8 cellular contexts compared by ENCODE assay signal in genomic region chr13:28137556-28137955, GRCh38. TPM values are rescaled to one million over a fixed set of nuclear protein-coding genes. Genes with fewer than 3 reads are reported as not detected.
DNase-seq lines count a peak whose midpoint lies in the region; ATAC-seq, FAIRE-seq and TF ChIP-seq lines count a peak whose summit lies in the region.

No MANE protein-coding gene starts in this region.

- H3K27me3 Mint-ChIP-seq in CD4-positive, alpha-beta memory T cell, result peaks cover 0 to 2% of the 10 kb centered on the region in 2 donors

- peak overlapping the region; percentile 97 for H3K27ac ChIP-seq in CD4-positive, alpha-beta memory T cell (ENCODE audit: low read depth, low read length)
- H3K27ac ChIP-seq in colonic mucosa (peak overlapping the region; percentile 99), muscle layer of duodenum (ENCODE audit: low read length) (peak overlapping the region; percentile 91)

- peaks cover 0 to 13% of the 10 kb centered on the region in 2 donors for H3K36me3 Mint-ChIP-seq in CD4-positive, alpha-beta memory T cell

- no peak for TF ChIP-seq CTCF in colonic mucosa (IDR thresholded peaks at IDR 0.05)
- no peak for TF ChIP-seq CTCF in D721Med (IDR thresholded peaks at IDR 0.05; ENCODE audit: insufficient read depth, missing control alignments)

- no peaks in the 10 kb centered on the region for H3K36me3 ChIP-seq in CD4-positive, alpha-beta memory T cell (ENCODE audit: insufficient read depth, low read length)
- H3K36me3 ChIP-seq in colonic mucosa (no peaks in the 10 kb centered on the region), muscle layer of duodenum (ENCODE audit: control insufficient read depth in 1 of 2, insufficient read depth in 2 of 2, low read length in 2 of 2) (peaks cover 0 to 5% of the 10 kb centered on the region in 2 donors)

- peaks cover 38% of the 10 kb centered on the region for H3K4me1 ChIP-seq in CD4-positive, alpha-beta memory T cell (ENCODE audit: insufficient read depth, low read length)
- no peaks in the 10 kb centered on the region for H3K4me1 ChIP-seq in colonic mucosa
- peaks cover 5 to 28% of the 10 kb centered on the region in 2 donors for H3K4me1 ChIP-seq in muscle layer of duodenum (ENCODE audit: control insufficient read depth in 1 of 2, insufficient read depth in 2 of 2, low read length in 2 of 2)

- peak overlapping the region; percentile 91 to 96 (median 96) for H3K4me3 Mint-ChIP-seq in CD4-positive, alpha-beta memory T cell

- H3K9ac ChIP-seq in colonic mucosa (ENCODE audit: low read depth in 2 of 2, low read length in 2 of 2), result peak overlapping the region; percentile 84 to 99

- FAIRE-seq in D721Med (lab: Jason Lieb, UNC), result no peak

- CTCF ChIA-PET in CD4-positive, alpha-beta memory T cell (lab: Charles Lee; ENCODE audit: partially characterized antibody), result interaction anchor here (0.7 kb wide), 1 partner anchor 78 kb away, joined by 3 read pairs; no protein-coding TSS in a partner anchor

- ATAC-seq in GM21717 (IDR thresholded peaks at IDR 0.05; ENCODE audit: unreplicated experiment) (peak; percentile 3), GM19324 (IDR thresholded peaks at IDR 0.05; ENCODE audit: low FRiP score, unreplicated experiment) (no peak)

- peaks cover 34 to 55% (median 39%) of the 10 kb centered on the region in 4 donors for H3K4me1 Mint-ChIP-seq in CD4-positive, alpha-beta memory T cell

- peak overlapping the region; percentile 31 to 67 for H3K4me3 ChIP-seq in CD4-positive, alpha-beta memory T cell (ENCODE audit: low read length in 2 of 2)
- peak overlapping the region; percentile 84 for H3K4me3 ChIP-seq in colonic mucosa
- H3K4me3 ChIP-seq in muscle layer of duodenum (ENCODE audit: low read depth in 1 of 2, low read length in 2 of 2), result peak overlapping the region; percentile 97 to 99

- H3K9me3 ChIP-seq in CD4-positive, alpha-beta memory T cell (ENCODE audit: control insufficient read depth in 1 of 2, low read length in 2 of 2), result no peaks in the 10 kb centered on the region
- H3K9me3 ChIP-seq in colonic mucosa (no peaks in the 10 kb centered on the region), muscle layer of duodenum (ENCODE audit: control insufficient read depth in 1 of 2, low read length in 2 of 2) (no peaks in the 10 kb centered on the region)

- no peaks in the 10 kb centered on the region for H3K27me3 ChIP-seq in CD4-positive, alpha-beta memory T cell (ENCODE audit: insufficient read depth, low read length)
- no peaks in the 10 kb centered on the region for H3K27me3 ChIP-seq in colonic mucosa
- H3K27me3 ChIP-seq in muscle layer of duodenum (ENCODE audit: low read depth, low read length), result no peaks in the 10 kb centered on the region

- intact Hi-C loops in CD4-positive, alpha-beta memory T cell (cut with micrococcal nuclease), result loop anchor here (5.0 to 10.0 kb wide), 7 partner anchors 40 to 1457 kb away; partner anchors contain the start of genes SLC46A3, SLC7A1 and USP12
- intact Hi-C loops in colonic mucosa (cut with DNase I), result no loop called here

- H3K27ac Mint-ChIP-seq in CD4-positive, alpha-beta memory T cell, result peak overlapping the region; percentile 93 to 99 (median 98)

- DNase-seq in CD4-positive, alpha-beta memory T cell, result no peak
- peak; percentile 51 for DNase-seq in NCI-H2171 (lab: John Stamatoyannopoulos, UW)
- peak; percentile 37 for DNase-seq in colonic mucosa
- DNase-seq in D721Med (ENCODE audit: insufficient read length, low spot score), result no peak
- no peak for DNase-seq in NCI-H526 (lab: John Stamatoyannopoulos, UW)

- H3K9me3 Mint-ChIP-seq in CD4-positive, alpha-beta memory T cell, result no peaks in the 10 kb centered on the region

- POLR2A ChIA-PET in CD4-positive, alpha-beta memory T cell (lab: Charles Lee; ENCODE audit: partially characterized antibody), result interaction anchor here (0.9 to 2.1 kb wide), 5 partner anchors 10 to 1951 kb away, joined by 3 to 10 read pairs (median 4); no protein-coding TSS in a partner anchor

RNA-seq across cellular contexts. Expression of gene PAN3, which starts 0.8 kb away (rescaled TPM):
- 10 to 100 TPM; 66.0 to 66.7 TPM for total RNA-seq in CD4-positive, alpha-beta memory T cell
- polyA plus RNA-seq in CD4-positive, alpha-beta memory T cell, result 1 to 10 TPM; 2.8 to 6.7 TPM
- total RNA-seq in colonic mucosa, result 10 to 100 TPM; 29.3 to 38.7 TPM

RNA-seq across cellular contexts. Expression of gene FLT3, which starts 37.2 kb away (rescaled TPM):
- not detected for total RNA-seq in CD4-positive, alpha-beta memory T cell
- not detected for polyA plus RNA-seq in CD4-positive, alpha-beta memory T cell
- under 1 TPM in 1 of 2 donors, not detected in 1; 0.19 TPM for total RNA-seq in colonic mucosa

Comparison
In these comparisons a context has a peak if more than half of its experiments do, and no peak if none do; other contexts are left out.
1. DNase-seq: peak in NCI-H2171 (single experiment) and colonic mucosa (single experiment); none in CD4-positive, alpha-beta memory T cell (0 of 5), D721Med (single experiment) and NCI-H526 (0 of 2).
2. Peak in every context shown above with its lines, with median percentiles within 50 percentile points of each other: H3K27ac ChIP-seq and H3K4me3 ChIP-seq.